ENCODE assay signal across 20 cellular contexts in genomic region chr3:188337232-188337631, GRCh38.
"Had no signal": no experiment of that assay in that cellular context is flagged by ENCODE, and none has a peak within 500 bp of the region (broad histone marks: within the 10 kb centered on the region; RNA-seq: fewer than 3 reads in every experiment).

No MANE protein-coding gene starts in this region.

- H3K27me3 Mint-ChIP-seq: activated naive CD8-positive, alpha-beta T cell had no signal

- H3K4me3 ChIP-seq: body of pancreas, colonic mucosa, suprapubic skin had no signal

- H3K9me3 ChIP-seq: body of pancreas, colonic mucosa, suprapubic skin had no signal

- ATAC-seq: body of pancreas had no signal

- H3K27me3 ChIP-seq: body of pancreas, colonic mucosa, suprapubic skin had no signal

- H3K27ac Mint-ChIP-seq: activated naive CD8-positive, alpha-beta T cell; nephron had no signal

- H3K4me1 ChIP-seq: body of pancreas, colonic mucosa had no signal

- H3K27ac ChIP-seq: body of pancreas, colonic mucosa, suprapubic skin had no signal

- DNase-seq: activated CD8-positive, alpha-beta memory T cell treated with anti-CD3 and anti-CD28 coated beads for 24 hours; activated CD8-positive, alpha-beta memory T cell treated with anti-CD3 and anti-CD28 coated beads, Interleukin-2, amount 50 U/mL, for 48 hours; body of pancreas; caudate nucleus; colonic mucosa; erythroblast; head of caudate nucleus; kidney; midbrain; nucleus accumbens; posterior cingulate gyrus; stimulated activated CD4-positive, alpha-beta T cell treated with anti-CD3 and anti-CD28 coated beads, Interleukin-12 subunit alpha, Interleukin-12 subunit beta, amount 100 ng/mL, for 4 hours; stimulated activated CD4-positive, alpha-beta T cell treated with anti-CD3 and anti-CD28 coated beads, Interleukin-1b, Interleukin-23, amount 100 ng/mL, for 48 hours; stimulated activated CD8-positive, alpha-beta memory T cell treated with anti-CD3 and anti-CD28 coated beads, Interleukin-4, amount 100 ng/mL, for 48 hours; stimulated activated naive CD4-positive, alpha-beta T cell treated with Interleukin-2 at 50 U/mL for 16 hours; trophoblast cell had no signal

- H3K9me3 Mint-ChIP-seq: nephron had no signal

- H3K36me3 ChIP-seq: colonic mucosa, suprapubic skin had no signal

- H3K4me3 Mint-ChIP-seq: activated CD4-positive, alpha-beta T cell treated with anti-CD3 and anti-CD28 coated beads, Interleukin-2, amount 10 ng/mL, durations not matched to agents 24 days and 14 days; activated naive CD8-positive, alpha-beta T cell; nephron had no signal
